Comparison of ENCODE assay signal across 21 cellular contexts in the genomic region with DNA sequence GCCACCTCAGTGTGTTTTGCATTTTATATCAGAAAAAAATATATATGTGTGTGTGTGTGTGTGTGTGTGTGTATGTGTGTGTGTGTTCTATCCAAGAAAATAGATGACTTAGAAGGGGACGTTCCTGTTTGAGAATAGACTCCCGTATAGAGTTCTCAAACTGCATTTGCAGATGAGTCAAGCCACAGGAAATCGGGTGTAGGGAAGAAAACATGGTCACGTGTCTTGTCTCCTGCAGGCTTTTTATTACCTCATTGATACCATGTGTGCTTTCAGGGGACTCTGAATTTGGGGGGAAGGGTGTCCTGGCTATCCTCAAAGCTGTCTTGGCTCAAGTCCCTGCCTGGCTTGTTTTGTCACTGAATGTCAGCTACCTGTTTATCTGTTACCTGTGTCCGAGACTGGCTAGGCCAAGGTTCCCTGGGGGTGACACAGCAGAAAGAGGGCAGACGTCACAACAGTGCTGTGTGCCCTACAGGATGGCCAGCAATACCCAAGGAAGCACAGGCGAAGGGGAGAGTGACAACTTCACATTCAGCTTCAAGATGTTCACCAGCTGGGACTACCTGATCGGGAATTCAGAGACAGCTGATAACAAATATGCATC. TPM values are rescaled to one million over a fixed set of nuclear protein-coding genes. Genes with fewer than 3 reads are reported as not detected.
DNase-seq lines count a peak whose midpoint lies in the region; ATAC-seq, FAIRE-seq and TF ChIP-seq lines count a peak whose summit lies in the region.
"Had no signal": no experiment of that assay in that cellular context is flagged by ENCODE, and none has a peak within 500 bp of the region (broad histone marks: within the 10 kb centered on the region; RNA-seq: fewer than 3 reads in every experiment).

No MANE protein-coding gene starts in this region.

- ATAC-seq in SK-N-SH treated with all-trans-retinoic acid at 6 μM for 48 hours (no peak), HG02588 (IDR thresholded peaks at IDR 0.05; ENCODE audit: unreplicated experiment) (no peak), HG02610 (IDR thresholded peaks at IDR 0.05; ENCODE audit: unreplicated experiment) (no peak)
- ATAC-seq: A549, psoas muscle had no signal

- no peaks in the 10 kb centered on the region for H3F3A ChIP-seq in SK-N-SH (replicated peaks; ENCODE audit: insufficient read depth)

- H3K27me3 ChIP-seq in SK-N-SH (ENCODE audit: insufficient read depth) = no peaks in the 10 kb centered on the region
- no peaks in the 10 kb centered on the region for H3K27me3 ChIP-seq in H1 (replicated peaks in 1 of 4; ENCODE audit: control insufficient read depth in 3 of 4, extremely low read depth in 1 of 4, insufficient read depth in 3 of 4, low read length in 3 of 4)
- H3K27me3 ChIP-seq: BE2C had no signal

- 0 out of 2 replicates have a peak overlapping the region, but pooled peaks have one; percentile 27 for H2BK12ac ChIP-seq in H1 (ENCODE audit: low read depth, low read length)

- no peak overlapping the region for H4K8ac ChIP-seq in H1 (ENCODE audit: extremely low read depth, insufficient read depth, low read length)

- no peak overlapping the region for H3K4me2 ChIP-seq in SK-N-SH
- no peak overlapping the region for H3K4me2 ChIP-seq in H1 (ENCODE audit: insufficient read depth in 1 of 2, low read depth in 2 of 2, low read length in 2 of 2)
- H3K4me2 ChIP-seq: A549 had no signal

- no peak overlapping the region for H2AK5ac ChIP-seq in H1 (ENCODE audit: low read depth, low read length)

- H3K4me1 ChIP-seq in SK-N-SH (ENCODE audit: control insufficient read depth in 1 of 2, insufficient read depth in 2 of 2, low read depth in 1 of 2, low read length in 1 of 2) (peaks cover 0 to 2% of the 10 kb centered on the region in 2 experiments; a peak in 1 of 4 replicates), H1 (replicated peaks in 1 of 4; ENCODE audit: control insufficient read depth in 3 of 4, insufficient read depth in 4 of 4, low read length in 3 of 4) (no peaks in the 10 kb centered on the region; a peak in 2 of 7 replicates)
- H3K4me1 ChIP-seq: A549, BE2C, psoas muscle had no signal

- no peaks in the 10 kb centered on the region for H3K79me2 ChIP-seq in SK-N-SH (ENCODE audit: insufficient read depth)
- H3K79me2 ChIP-seq in H1 (ENCODE audit: control insufficient read depth in 1 of 2, insufficient read depth in 2 of 2, low read length in 2 of 2) = no peaks in the 10 kb centered on the region

- H3K4ac ChIP-seq in H1 (replicated peaks; ENCODE audit: insufficient read length, low read depth, low read length) = no peak overlapping the region

- H2BK15ac ChIP-seq in H1 (ENCODE audit: low read length) = no peak overlapping the region

- peak overlapping the region; percentile 40; the same call in 1 of the 2 replicates for H2BK5ac ChIP-seq in H1 (ENCODE audit: low read depth, low read length)

- TF ChIP-seq CTCF in SK-N-SH (IDR thresholded peaks at IDR 0.05) = no peak
- TF ChIP-seq CTCF in NB4 (IDR thresholded peaks at IDR 0.05; ENCODE audit: low read depth, low read length) = no peak
- TF ChIP-seq CTCF in H1 (IDR thresholded peaks at IDR 0.05; ENCODE audit: control extremely low read depth in 1 of 3, insufficient read depth in 1 of 3, low read depth in 1 of 3, low read length in 3 of 3) = no peak

- no peak overlapping the region for H4K5ac ChIP-seq in H1 (ENCODE audit: insufficient read length, low read depth, low read length)

- H3K9ac ChIP-seq in SK-N-SH (no peak overlapping the region), H1 (replicated peaks in 1 of 4; ENCODE audit: extremely low read depth in 1 of 4, low read depth in 3 of 4, low read length in 3 of 4) (no peak overlapping the region)

- WGBS in SK-N-SH (ENCODE audit: low lambda C conversion rate) = 52% methylated on average over 8 of the region's 8 CpGs
- 74% methylated on average over 8 of the region's 8 CpGs; no CpG with 5 or more reads in 1 of the 2 experiments for WGBS in H1 (ENCODE audit: extremely low coverage in 1 of 2, insufficient coverage in 1 of 2, insufficient read length in 1 of 2, insufficient replicate concordance in 2 of 2, low coverage in 1 of 2, low lambda C conversion rate in 2 of 2, missing lambda C conversion rate in 1 of 2), 2 experiments

- H3K27ac ChIP-seq in SK-N-SH (ENCODE audit: low read depth in 2 of 2, low read length in 1 of 2) = no peak overlapping the region
- H3K27ac ChIP-seq in H1 (ENCODE audit: low read depth, low read length) = no peak overlapping the region
- H3K27ac ChIP-seq: A549, psoas muscle, RWPE1, WERI-Rb-1 had no signal

- H3K36me3 ChIP-seq in SK-N-SH (replicated peaks in 1 of 2; ENCODE audit: control insufficient read depth in 1 of 2, insufficient read depth in 2 of 2, low read length in 1 of 2) (no peaks in the 10 kb centered on the region), H1 (ENCODE audit: control insufficient read depth in 2 of 4, insufficient read depth in 4 of 4, low read length in 3 of 4) (no peaks in the 10 kb centered on the region)
- H3K36me3 ChIP-seq: BE2C, WERI-Rb-1 had no signal

- DNase-seq in SK-N-SH (no peak), NB4 (ENCODE audit: low read depth) (peak; percentile 45), H1 (ENCODE audit: low read depth in 1 of 2, low spot score in 2 of 2) (no peak), dedifferentiated amniotic fluid mesenchymal stem cell (ENCODE audit: extremely low spot score) (no peak), HTR-8/SVneo (ENCODE audit: insufficient read length, low spot score) (no peak)
- DNase-seq: activated naive CD4-positive, alpha-beta T cell treated with anti-CD3 and anti-CD28 coated beads, Interleukin-2, amount 10 ng/mL, durations not matched to agents 7 days and 5 days; amniotic stem cell; BE2C; cortex of kidney; DMS53; kidney glomerular epithelial cell; MM.1S; NCI-H1694 treated with DMSO at 0.1 percent for 48 hours; psoas muscle; WERI-Rb-1 had no signal

- CTCF ChIA-PET in SK-N-SH (lab: Yijun Ruan, JAX) = interaction anchor here (0.7 to 2.1 kb wide), 3 partner anchors 11 to 75 kb away, joined by 4 to 6 read pairs (median 6); no protein-coding TSS in a partner anchor
- CTCF ChIA-PET in H1 (lab: Charles Lee; ENCODE audit: partially characterized antibody) = interaction anchor here (0.6 to 1.5 kb wide), 4 partner anchors 9 to 621 kb away, joined by 3 to 6 read pairs (median 4); no protein-coding TSS in a partner anchor

- no peak overlapping the region for H3K56ac ChIP-seq in H1 (replicated peaks; ENCODE audit: insufficient read length, low read depth, low read length)

- TF ChIP-seq POLR2A in NB4 (IDR thresholded peaks at IDR 0.05; ENCODE audit: extremely low read depth, insufficient read length) (no peak), H1 (IDR thresholded peaks at IDR 0.05; ENCODE audit: control extremely low read depth in 1 of 2, low read depth in 2 of 2, low read length in 2 of 2) (no peak)

- H3K18ac ChIP-seq in H1 (ENCODE audit: extremely low read depth, low read length) = no peak overlapping the region

- no peak overlapping the region; the same call in 1 of the 2 replicates for H2BK20ac ChIP-seq in H1 (ENCODE audit: low read length)

- H4K20me1 ChIP-seq in SK-N-SH (ENCODE audit: insufficient read depth) (no peaks in the 10 kb centered on the region), H1 (replicated peaks in 1 of 2; ENCODE audit: control insufficient read depth in 1 of 2, insufficient read depth in 2 of 2, low read length in 2 of 2) (no peaks in the 10 kb centered on the region)

- H2AFZ ChIP-seq in SK-N-SH (ENCODE audit: low read depth) (no peak overlapping the region), H1 (ENCODE audit: low read length) (peak overlapping the region; percentile 97; the same call in 1 of the 2 replicates)

- no peak for TF ChIP-seq EP300 in SK-N-SH (IDR thresholded peaks at IDR 0.05; ENCODE audit: borderline replicate concordance in 1 of 2, low read depth in 1 of 2, low read length in 1 of 2)
- TF ChIP-seq EP300 in H1 (IDR thresholded peaks at IDR 0.05; ENCODE audit: borderline replicate concordance in 1 of 2, low read depth in 2 of 2, low read length in 2 of 2) = no peak

- no peak overlapping the region for H2BK120ac ChIP-seq in H1 (replicated peaks; ENCODE audit: low read depth, low read length)

- H3K9me2 ChIP-seq in SK-N-SH = no peaks in the 10 kb centered on the region

- POLR2A ChIA-PET in SK-N-SH (lab: Yijun Ruan, JAX) (interaction anchor here (0.7 kb wide), 1 partner anchor 55 kb away, joined by 4 read pairs; a partner anchor contains a TSS), H1 (lab: Charles Lee; ENCODE audit: partially characterized antibody) (interaction anchor here (0.6 to 1.4 kb wide), 2 partner anchors 29 to 56 kb away, joined by 3 to 4 read pairs; no protein-coding TSS in a partner anchor)

- no peak for TF ChIP-seq RAD21 in SK-N-SH (IDR thresholded peaks at IDR 0.05; ENCODE audit: low read length)
- no peak for TF ChIP-seq RAD21 in H1 (IDR thresholded peaks at IDR 0.05 in 1 of 2, conservative IDR thresholded peaks at IDR 0.05 in 1 of 2; ENCODE audit: low read depth in 2 of 2, low read length in 2 of 2)

- no peaks in the 10 kb centered on the region for H3K23me2 ChIP-seq in H1 (ENCODE audit: low read depth, low read length)

- peak overlapping the region; percentile 54 for H4K91ac ChIP-seq in H1 (replicated peaks; ENCODE audit: insufficient read length, low read length)

- FAIRE-seq in H1 (lab: Jason Lieb, UNC) (no peak), HTR-8/SVneo (lab: Jason Lieb, UNC) (no peak)
- FAIRE-seq: A549, H54 had no signal

- no peaks in the 10 kb centered on the region for H3K79me1 ChIP-seq in H1 (ENCODE audit: low read depth, low read length)

- H3K9me3 ChIP-seq in SK-N-SH (no peaks in the 10 kb centered on the region), H1 (ENCODE audit: insufficient read depth in 2 of 2, low read depth in 1 of 2, low read length in 1 of 2) (no peaks in the 10 kb centered on the region)
- H3K9me3 ChIP-seq: A549, BE2C, psoas muscle had no signal

- H3K23ac ChIP-seq in H1 (ENCODE audit: insufficient read length) = no peak overlapping the region

- H3K4me3 ChIP-seq in SK-N-SH (ENCODE audit: low read depth in 2 of 2, low read length in 1 of 2) = no peak overlapping the region
- no peak overlapping the region for H3K4me3 ChIP-seq in NB4 (ENCODE audit: low read depth, low read length)
- H3K4me3 ChIP-seq in H1 (ENCODE audit: extremely low read depth in 1 of 4, insufficient read depth in 2 of 4, low read depth in 3 of 4, low read length in 4 of 4) = no peak overlapping the region
- H3K4me3 ChIP-seq: A549, psoas muscle had no signal

- H3K14ac ChIP-seq in H1 (ENCODE audit: insufficient read length) = no peak overlapping the region

RNA-seq across cellular contexts. Expression of a gene that starts 55.7 kb away (rescaled TPM):
- 158 and 218 TPM in 2 replicates for polyA plus RNA-seq in SK-N-SH (2012; rRNA removed)
- 111 and 114 TPM in 2 replicates for polyA plus RNA-seq in SK-N-SH (2012; cell fraction: cytosol; rRNA removed)
- 520 and 629 TPM in 2 replicates for polyA plus RNA-seq in SK-N-SH (2012; cell fraction: nucleus; rRNA removed)
- total RNA-seq in H1 (2021; fragmentation: NEBNext Ultra II Directional; extraction: Animal tissue kit (Norgen Biotek cat#: 25700)) = 668 and 677 TPM in 2 replicates
- polyA plus RNA-seq in H1 (2011; rRNA removed) = 364 and 391 TPM in 2 replicates
- 433 TPM for polyA plus RNA-seq in H1 (2011; cell fraction: cytosol; rRNA removed)
- polyA plus RNA-seq in H1 (2011; cell fraction: nucleus; rRNA removed) = 1,642 TPM
- polyA plus RNA-seq in H1 (2012, experiment 1 of 2) = 603 to 679 TPM (median 649 TPM) in 4 replicates
- polyA plus RNA-seq in H1 (2012, experiment 2 of 2) = 135 TPM
- 937 TPM for polyA plus RNA-seq in H1 (2013, experiment 1 of 2)
- polyA plus RNA-seq in H1 (2013, experiment 2 of 2) = 806 TPM
- 546 and 558 TPM in 2 replicates for polyA minus RNA-seq in H1 (2011; rRNA and poly(A)+ RNA removed)
- 255 TPM for polyA minus RNA-seq in H1 (2011; cell fraction: cytosol; rRNA and poly(A)+ RNA removed)
- 857 TPM for polyA minus RNA-seq in H1 (2011; cell fraction: nucleus; rRNA and poly(A)+ RNA removed)
